Comparison of ENCODE assay signal across 1 cellular context in genomic region chr18:45103319-45104070, GRCh38.
TF ChIP-seq lines count a peak whose summit lies in the region.

No MANE protein-coding gene starts in this region.

TF ChIP-seq in GM12878, 131 proteins besides CTCF, POLR2A, EP300 and RAD21 (continued from another document and continues in another):
- 0 out of 2 replicates have a peak, but pooled peaks have one; percentile 52 for TF ChIP-seq TCF12 (IDR thresholded peaks at IDR 0.05; ENCODE audit: low read depth, low read length)
- no peak for TF ChIP-seq PRDM15 (CRISPR knock-in tag; IDR thresholded peaks at IDR 0.05)
- no peak for TF ChIP-seq IRF4 (IDR thresholded peaks at IDR 0.05; ENCODE audit: low read depth, low read length)
- peak; percentile 79 for TF ChIP-seq EED (IDR thresholded peaks at IDR 0.05; ENCODE audit: low read depth)
- no peak for TF ChIP-seq POLR2AphosphoS5 (IDR thresholded peaks at IDR 0.05; ENCODE audit: low read length)
- TF ChIP-seq IKZF1 (conservative IDR thresholded peaks at IDR 0.05), result peak; percentile 95
- TF ChIP-seq NFIC (IDR thresholded peaks at IDR 0.05; ENCODE audit: low read depth, low read length), result peak; percentile 74
- no peak for TF ChIP-seq JUND (IDR thresholded peaks at IDR 0.05; ENCODE audit: low read depth, low read length)
- no peak; the same call in 1 of the 2 replicates for TF ChIP-seq SMARCA5 (IDR thresholded peaks at IDR 0.05)
- TF ChIP-seq MYB (IDR thresholded peaks at IDR 0.05; ENCODE audit: borderline replicate concordance, low read depth, low read length), result no peak
- no peak for TF ChIP-seq ZNF622 (IDR thresholded peaks at IDR 0.05)
- TF ChIP-seq ZZZ3 (IDR thresholded peaks at IDR 0.05; ENCODE audit: control insufficient read depth, insufficient read length, low read depth), result no peak
- TF ChIP-seq KAT2A (conservative IDR thresholded peaks at IDR 0.05; ENCODE audit: control insufficient read depth, low read depth, low read length), result no peak
- TF ChIP-seq SIN3A (IDR thresholded peaks at IDR 0.05; ENCODE audit: low read depth, low read length), result no peak
- TF ChIP-seq USF2 (IDR thresholded peaks at IDR 0.05; ENCODE audit: borderline replicate concordance, low read depth, low read length), result no peak
- TF ChIP-seq DPF2 (IDR thresholded peaks at IDR 0.05), result peak; percentile 97
- no peak for TF ChIP-seq SUZ12 (IDR thresholded peaks at IDR 0.05; ENCODE audit: unreplicated experiment)
- no peak for TF ChIP-seq BCLAF1 (IDR thresholded peaks at IDR 0.05)
- TF ChIP-seq JUNB (IDR thresholded peaks at IDR 0.05), result 0 out of 2 replicates have a peak, but pooled peaks have one; percentile 21
- peak; percentile 34 for TF ChIP-seq CUX1 (IDR thresholded peaks at IDR 0.05; ENCODE audit: insufficient replicate concordance, low read depth, low read length)
- TF ChIP-seq NFXL1 (IDR thresholded peaks at IDR 0.05; ENCODE audit: borderline replicate concordance), result no peak
- TF ChIP-seq RBBP5 (conservative IDR thresholded peaks at IDR 0.05), result no peak
- TF ChIP-seq CBX3 (IDR thresholded peaks at IDR 0.05; ENCODE audit: borderline replicate concordance, low read depth), result no peak
- TF ChIP-seq GABPA (IDR thresholded peaks at IDR 0.05; ENCODE audit: low read depth), result no peak
- no peak for TF ChIP-seq TCF3 (IDR thresholded peaks at IDR 0.05; ENCODE audit: borderline replicate concordance, insufficient read depth, low read depth, low read length)
- no peak for TF ChIP-seq CBX5 (IDR thresholded peaks at IDR 0.05; ENCODE audit: low read depth)
- peak; percentile 94 for TF ChIP-seq IKZF2 (IDR thresholded peaks at IDR 0.05)
- TF ChIP-seq RFX5 (IDR thresholded peaks at IDR 0.05; ENCODE audit: low read depth, low read length), result no peak
- no peak for TF ChIP-seq SRF (IDR thresholded peaks at IDR 0.05; ENCODE audit: low read depth in 2 of 2, low read length in 2 of 2)
- TF ChIP-seq IRF3 (IDR thresholded peaks at IDR 0.05), result no peak
- no peak for TF ChIP-seq SMAD5 (IDR thresholded peaks at IDR 0.05; ENCODE audit: low read depth)
- TF ChIP-seq CHD1 (IDR thresholded peaks at IDR 0.05; ENCODE audit: low read depth, low read length), result no peak
- TF ChIP-seq TBL1XR1 (IDR thresholded peaks at IDR 0.05; ENCODE audit: low read depth, low read length), result no peak
- TF ChIP-seq NR2C1 (IDR thresholded peaks at IDR 0.05), result no peak
- TF ChIP-seq ZBTB4 (CRISPR knock-in tag; IDR thresholded peaks at IDR 0.05), result no peak
- no peak for TF ChIP-seq BCL3 (IDR thresholded peaks at IDR 0.05; ENCODE audit: borderline replicate concordance, insufficient read depth, low read depth, low read length, poor library complexity, severe bottlenecking)
- TF ChIP-seq BCL11A (IDR thresholded peaks at IDR 0.05; ENCODE audit: low read depth, low read length), result peak; percentile 89
- TF ChIP-seq CEBPZ (IDR thresholded peaks at IDR 0.05; ENCODE audit: low read depth, low read length), result no peak
